34 cellular contexts compared by ENCODE assay signal in the genomic region with DNA sequence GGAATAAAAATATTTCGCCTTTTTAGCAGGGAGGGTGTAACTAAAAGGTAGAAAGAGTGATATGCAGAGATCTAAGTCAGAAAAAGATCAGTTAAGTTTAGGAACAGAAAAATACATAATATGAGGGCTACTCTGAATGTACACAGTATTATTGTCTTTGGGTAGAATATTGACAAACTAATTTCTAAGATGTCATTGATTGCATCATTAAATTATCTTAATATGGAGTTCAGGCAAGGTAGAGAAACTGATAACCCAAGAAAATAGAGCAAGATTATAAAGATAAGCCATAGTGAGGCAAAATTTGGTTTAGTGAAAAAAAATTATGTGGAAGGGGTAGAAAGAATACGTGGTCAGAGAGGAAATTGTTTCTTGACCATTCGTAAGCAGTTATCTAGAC.
"Had no signal": no experiment of that assay in that cellular context is flagged by ENCODE, and none has a peak within 500 bp of the region (broad histone marks: within the 10 kb centered on the region; RNA-seq: fewer than 3 reads in every experiment).

No MANE protein-coding gene starts in this region.

- H3K4me1 Mint-ChIP-seq: activated B cell treated with CpG ODN at 0.5 μM for 24 hours; activated CD4-positive, alpha-beta T cell treated with anti-CD3 and anti-CD28 coated beads, Interleukin-2, amount 10 ng/mL, durations not matched to agents 24 days and 14 days; activated naive CD8-positive, alpha-beta T cell treated with anti-CD3 and anti-CD28 coated beads for 36 hours; activated T-helper 17 cell treated with anti-CD3 and anti-CD28 coated beads, Interleukin-2, amount 50 U/mL, for 72 hours had no signal

- H3K27ac Mint-ChIP-seq: activated B cell treated with CpG ODN at 0.5 μM for 24 hours; activated CD4-positive, alpha-beta memory T cell treated with anti-CD3 and anti-CD28 coated beads for 36 hours; activated CD4-positive, alpha-beta T cell treated with anti-CD3 and anti-CD28 coated beads, Interleukin-2, amount 10 ng/mL, durations not matched to agents 24 days and 14 days; activated CD8-positive, alpha-beta T cell treated with anti-CD3 and anti-CD28 coated beads for 36 hours; activated naive CD4-positive, alpha-beta T cell treated with anti-CD3 and anti-CD28 coated beads for 36 hours; activated naive CD4-positive, alpha-beta T cell treated with anti-CD3 and anti-CD28 coated beads, Interleukin-2, amount 50 U/mL, for 72 hours; activated naive CD8-positive, alpha-beta T cell treated with anti-CD3 and anti-CD28 coated beads for 36 hours; activated T-cell treated with anti-CD3 and anti-CD28 coated beads, Interleukin-2, amount 50 U/mL, for 72 hours; activated T-helper 1 cell treated with anti-CD3 and anti-CD28 coated beads, Interleukin-12 subunit alpha, Interleukin-12 subunit beta, Interleukin-2, Interleukin-4 antibody, amounts not matched to agents 30 ng/mL and 10 ng/mL and 1 ng/mL, durations not matched to agents 14 hours and 24 hours and 36 hours; activated T-helper 17 cell treated with anti-CD3 and anti-CD28 coated beads, Interleukin-2, amount 50 U/mL, for 72 hours; T-helper 1 cell treated with Interleukin-12 subunit alpha and Interleukin-12 subunit beta and Interleukin-4 antibody, amounts not matched to agents 30 μg/mL and 1 μg/mL, for 36 hours; T-helper 2 cell treated with Interferon-gamma antibody and Interleukin-4, amounts not matched to agents 5 μg/mL and 100 μg/mL, for 36 hours had no signal

- DNase-seq: activated B cell treated with CpG ODN at 0.5 μM for 24 hours; activated CD4-positive, alpha-beta memory T cell treated with anti-CD3 and anti-CD28 coated beads for 36 hours; activated CD4-positive, alpha-beta T cell treated with anti-CD3 and anti-CD28 coated beads for 4 hours; activated CD4-positive, alpha-beta T cell treated with anti-CD3 and anti-CD28 coated beads, Interleukin-2, amount 10 ng/mL, durations not matched to agents 24 days and 14 days; activated CD4-positive, alpha-beta T cell treated with anti-CD3 and anti-CD28 coated beads, Interleukin-2, amount 50 U/mL, for 1 hour; activated CD4-positive, alpha-beta T cell treated with anti-CD3 and anti-CD28 coated beads, Interleukin-2, amount 50 U/mL, for 4 hours; activated CD4-positive, CD25-positive, alpha-beta regulatory T cell treated with anti-CD3 and anti-CD28 coated beads, Interleukin-2, amount 50 U/mL, for 72 hours; activated CD8-positive, alpha-beta memory T cell treated with anti-CD3 and anti-CD28 coated beads, Interleukin-2, amount 50 U/mL, for 4 hours; activated CD8-positive, alpha-beta T cell treated with anti-CD3 and anti-CD28 coated beads for 36 hours; activated effector memory CD4-positive, alpha-beta T cell treated with anti-CD3 and anti-CD28 coated beads, Interleukin-2, amount 50 U/mL, for 16 hours; activated gamma-delta T cell treated with Interleukin-2 at 50 U/mL for 16 hours; activated naive CD4-positive, alpha-beta T cell; activated naive CD4-positive, alpha-beta T cell treated with anti-CD3 and anti-CD28 coated beads for 36 hours; activated naive CD4-positive, alpha-beta T cell treated with anti-CD3 and anti-CD28 coated beads, Interleukin-2, amount 50 U/mL, for 16 hours; activated naive CD8-positive, alpha-beta T cell treated with anti-CD3 and anti-CD28 coated beads for 36 hours; activated T-cell treated with anti-CD3 and anti-CD28 coated beads for 4 hours; activated T-cell treated with anti-CD3 and anti-CD28 coated beads, Interleukin-2, amount 50 U/mL, for 1 hour; activated T-cell treated with anti-CD3 and anti-CD28 coated beads, Interleukin-2, amount 50 U/mL, for 4 hours; activated T-cell treated with anti-CD3 and anti-CD28 coated beads, Interleukin-2, amount 50 U/mL, for 72 hours; adrenal gland; amniotic stem cell; aorta; body of pancreas; brain microvascular endothelial cell; central memory CD4-positive, alpha-beta T cell; T-helper 2 cell; T-helper 9 cell had no signal

- H3K9me3 ChIP-seq: adrenal gland, body of pancreas had no signal

- H3K36me3 ChIP-seq: adrenal gland, brain microvascular endothelial cell, breast epithelium had no signal

- H3K4me3 Mint-ChIP-seq: activated B cell treated with CpG ODN at 0.5 μM for 24 hours; activated CD4-positive, alpha-beta memory T cell treated with anti-CD3 and anti-CD28 coated beads for 36 hours; activated CD4-positive, alpha-beta T cell treated with anti-CD3 and anti-CD28 coated beads, Interleukin-2, amount 10 ng/mL, durations not matched to agents 24 days and 14 days; activated CD8-positive, alpha-beta T cell treated with anti-CD3 and anti-CD28 coated beads for 36 hours; activated naive CD4-positive, alpha-beta T cell treated with anti-CD3 and anti-CD28 coated beads for 36 hours; activated naive CD8-positive, alpha-beta T cell treated with anti-CD3 and anti-CD28 coated beads for 36 hours; activated T-cell treated with anti-CD3 and anti-CD28 coated beads, Interleukin-2, amount 50 U/mL, for 4 hours; activated T-cell treated with anti-CD3 and anti-CD28 coated beads, Interleukin-2, amount 50 U/mL, for 72 hours; activated T-helper 1 cell treated with anti-CD3 and anti-CD28 coated beads, Interleukin-12 subunit alpha, Interleukin-12 subunit beta, Interleukin-2, Interleukin-4 antibody, amounts not matched to agents 30 ng/mL and 10 ng/mL and 1 ng/mL, durations not matched to agents 14 hours and 24 hours and 36 hours; activated T-helper 17 cell treated with anti-CD3 and anti-CD28 coated beads, Interleukin-2, amount 50 U/mL, for 72 hours; T-helper 1 cell treated with Interleukin-12 subunit alpha and Interleukin-12 subunit beta and Interleukin-4 antibody, amounts not matched to agents 30 μg/mL and 1 μg/mL, for 36 hours; T-helper 2 cell treated with Interferon-gamma antibody and Interleukin-4, amounts not matched to agents 5 μg/mL and 100 μg/mL, for 36 hours had no signal

- H3K27me3 ChIP-seq: adrenal gland, body of pancreas, brain microvascular endothelial cell, breast epithelium had no signal

- H3K27me3 Mint-ChIP-seq: activated B cell treated with CpG ODN at 0.5 μM for 24 hours; activated CD4-positive, alpha-beta memory T cell treated with anti-CD3 and anti-CD28 coated beads for 36 hours; activated CD4-positive, alpha-beta T cell treated with anti-CD3 and anti-CD28 coated beads, Interleukin-2, amount 10 ng/mL, durations not matched to agents 24 days and 14 days; activated CD8-positive, alpha-beta T cell treated with anti-CD3 and anti-CD28 coated beads for 36 hours; activated naive CD8-positive, alpha-beta T cell treated with anti-CD3 and anti-CD28 coated beads for 36 hours; activated T-helper 17 cell treated with anti-CD3 and anti-CD28 coated beads, Interleukin-2, amount 50 U/mL, for 72 hours had no signal

- H3K4me3 ChIP-seq: adrenal gland, body of pancreas, breast epithelium had no signal

- ATAC-seq: activated CD8-positive, alpha-beta T cell treated with anti-CD3 and anti-CD28 coated beads for 36 hours; activated naive CD4-positive, alpha-beta T cell treated with anti-CD3 and anti-CD28 coated beads, Interleukin-2, amount 50 U/mL, for 72 hours; activated T-cell treated with anti-CD3 and anti-CD28 coated beads, Interleukin-2, amount 50 U/mL, for 4 hours; activated T-cell treated with anti-CD3 and anti-CD28 coated beads, Interleukin-2, amount 50 U/mL, for 72 hours; activated T-helper 17 cell treated with anti-CD3 and anti-CD28 coated beads, Interleukin-2, amount 50 U/mL, for 72 hours; body of pancreas had no signal

- H3K36me3 Mint-ChIP-seq: activated CD4-positive, alpha-beta memory T cell treated with anti-CD3 and anti-CD28 coated beads for 36 hours; activated naive CD8-positive, alpha-beta T cell treated with anti-CD3 and anti-CD28 coated beads for 36 hours had no signal

- H3K4me1 ChIP-seq: adrenal gland, body of pancreas, breast epithelium had no signal

- H3K27ac ChIP-seq: adrenal gland, body of pancreas, brain microvascular endothelial cell, breast epithelium, VCaP had no signal
